Comparison of ENCODE assay signal across 1 cellular context in genomic region chr16:53518550-53519416, GRCh38.
TF ChIP-seq lines count a peak whose summit lies in the region.

No MANE protein-coding gene starts in this region.

TF ChIP-seq in GM12878, 131 proteins besides CTCF, POLR2A, EP300 and RAD21 (continued from another document):
- peak; percentile 73 for TF ChIP-seq ZNF687 (IDR thresholded peaks at IDR 0.05)
- TF ChIP-seq TAF1 (IDR thresholded peaks at IDR 0.05; ENCODE audit: borderline replicate concordance, low read depth, low read length) = peak; percentile 40; the same call in 1 of the 2 replicates
- peak; percentile 53; the same call in 1 of the 2 replicates for TF ChIP-seq SPI1 (IDR thresholded peaks at IDR 0.05; ENCODE audit: borderline replicate concordance, insufficient read depth, low read depth, low read length)
- TF ChIP-seq NFXL1 (IDR thresholded peaks at IDR 0.05; ENCODE audit: borderline replicate concordance) = no peak
- no peak for TF ChIP-seq TARDBP (IDR thresholded peaks at IDR 0.05; ENCODE audit: borderline replicate concordance)
- TF ChIP-seq FOXM1 (IDR thresholded peaks at IDR 0.05; ENCODE audit: low read depth, low read length) = peak; percentile 92
- peak; percentile 83 for TF ChIP-seq ATF7 (IDR thresholded peaks at IDR 0.05; ENCODE audit: low read depth)
- peak; percentile 98 for TF ChIP-seq CBFB (IDR thresholded peaks at IDR 0.05; ENCODE audit: low read depth)
- TF ChIP-seq ASH2L (IDR thresholded peaks at IDR 0.05; ENCODE audit: borderline replicate concordance, low read depth) = peak; percentile 96; the same call in 1 of the 2 replicates
- TF ChIP-seq PML (IDR thresholded peaks at IDR 0.05; ENCODE audit: low read length) = peak; percentile 63; the same call in 1 of the 2 replicates
- TF ChIP-seq BCL3 (IDR thresholded peaks at IDR 0.05; ENCODE audit: borderline replicate concordance, insufficient read depth, low read depth, low read length, poor library complexity, severe bottlenecking) = peak; percentile 36
- TF ChIP-seq ZNF622 (IDR thresholded peaks at IDR 0.05) = no peak
- TF ChIP-seq TBL1XR1 (IDR thresholded peaks at IDR 0.05; ENCODE audit: low read depth, low read length) = peak; percentile 46; the same call in 1 of the 2 replicates
- peak; percentile 86 for TF ChIP-seq DPF2 (IDR thresholded peaks at IDR 0.05)
- peak; percentile 98 for TF ChIP-seq EED (IDR thresholded peaks at IDR 0.05; ENCODE audit: low read depth)
- TF ChIP-seq CREM (IDR thresholded peaks at IDR 0.05; ENCODE audit: low read depth) = peak; percentile 96
- TF ChIP-seq MEF2A (IDR thresholded peaks at IDR 0.05; ENCODE audit: insufficient read depth, low read depth, low read length) = 0 out of 2 replicates have a peak, but pooled peaks have one; percentile 33
- TF ChIP-seq RCOR1 (conservative IDR thresholded peaks at IDR 0.05; ENCODE audit: low read depth, low read length) = no peak
- TF ChIP-seq PAX5 (IDR thresholded peaks at IDR 0.05; ENCODE audit: borderline replicate concordance, low read depth, low read length) = peak; percentile 89
- TF ChIP-seq ATF2 (IDR thresholded peaks at IDR 0.05; ENCODE audit: low read length) = peak; percentile 81
- TF ChIP-seq MTA3 (IDR thresholded peaks at IDR 0.05; ENCODE audit: borderline replicate concordance, low read length) = peak; percentile 94
- peak; percentile 52 for TF ChIP-seq SMAD1 (IDR thresholded peaks at IDR 0.05; ENCODE audit: low read depth, partially characterized antibody)
- TF ChIP-seq POLR2AphosphoS5 (IDR thresholded peaks at IDR 0.05; ENCODE audit: low read length) = peak; percentile 92
- peak; percentile 68; the same call in 1 of the 2 replicates for TF ChIP-seq CHD2 (IDR thresholded peaks at IDR 0.05; ENCODE audit: borderline replicate concordance, low read depth, low read length)
- no peak for TF ChIP-seq NR2C2 (IDR thresholded peaks at IDR 0.05; ENCODE audit: borderline replicate concordance, control insufficient read depth, insufficient read length, low read depth)
- peak; percentile 93 for TF ChIP-seq CREB1 (IDR thresholded peaks at IDR 0.05; ENCODE audit: low read depth)
- peak; percentile 97 for TF ChIP-seq IKZF1 (conservative IDR thresholded peaks at IDR 0.05)
- no peak for TF ChIP-seq CBX3 (IDR thresholded peaks at IDR 0.05; ENCODE audit: borderline replicate concordance, low read depth)
- TF ChIP-seq BHLHE40 (IDR thresholded peaks at IDR 0.05; ENCODE audit: borderline replicate concordance in 1 of 2, low read depth in 2 of 2, low read length in 1 of 2) = peak; percentile 39 to 47; a peak in 1 of 4 replicates
- TF ChIP-seq ZBED1 (IDR thresholded peaks at IDR 0.05; ENCODE audit: borderline replicate concordance) = peak; percentile 88; the same call in 1 of the 2 replicates
- no peak for TF ChIP-seq USF2 (IDR thresholded peaks at IDR 0.05; ENCODE audit: borderline replicate concordance, low read depth, low read length)
